Comparison of ENCODE assay signal across 12 cellular contexts in genomic region chr13:42109957-42110356, GRCh38.
"Had no signal": no experiment of that assay in that cellular context is flagged by ENCODE, and none has a peak within 500 bp of the region (broad histone marks: within the 10 kb centered on the region; RNA-seq: fewer than 3 reads in every experiment).

No MANE protein-coding gene starts in this region.

- FAIRE-seq: colon, pancreas had no signal

- H3K27ac ChIP-seq: body of pancreas, dorsolateral prefrontal cortex, heart right ventricle, pancreas, thyroid gland had no signal

- H3K36me3 ChIP-seq: heart right ventricle, pancreas, thyroid gland had no signal

- H3K4me1 ChIP-seq: pancreas, thyroid gland had no signal

- H3K27me3 ChIP-seq: body of pancreas, dorsolateral prefrontal cortex, heart right ventricle, pancreas, thyroid gland had no signal

- DNase-seq: activated CD4-positive, alpha-beta T cell treated with anti-CD3 and anti-CD28 coated beads, Interleukin-2, amount 50 U/mL, for 48 hours; activated naive CD8-positive, alpha-beta T cell treated with anti-CD3 and anti-CD28 coated beads for 36 hours; endodermal cell; stimulated activated CD4-positive, alpha-beta T cell treated with anti-CD3 and anti-CD28 coated beads, Interleukin-4, amount 100 ng/mL, for 4 hours had no signal

- ATAC-seq: stimulated activated memory B cell treated with anti-CD40 and anti-IgM and Interleukin-4, amounts not matched to agents 10 μg/mL and 1 μg/mL and 100 μg/mL, for 72 hours had no signal

- H3K4me3 ChIP-seq: body of pancreas, heart right ventricle, mucosa of descending colon, pancreas, thyroid gland had no signal

- H3K9me3 ChIP-seq: body of pancreas, heart right ventricle, mucosa of descending colon, pancreas, thyroid gland had no signal
